Comparison of ENCODE assay signal across 20 cellular contexts in genomic region chr7:14806886-14807285, GRCh38.
A peak's percentile ranks its signal among the peaks of the same experiment; 100 is the strongest.
DNase-seq lines count a peak whose midpoint lies in the region; ATAC-seq and TF ChIP-seq lines count a peak whose summit lies in the region.
"Had no signal": no experiment of that assay in that cellular context is flagged by ENCODE, and none has a peak within 500 bp of the region (broad histone marks: within the 10 kb centered on the region; RNA-seq: fewer than 3 reads in every experiment).

No MANE protein-coding gene starts in this region.

- no peak for TF ChIP-seq CTCF in mesothelial cell of epicardium (IDR thresholded peaks at IDR 0.05; ENCODE audit: unreplicated experiment)

- intact Hi-C loops in activated CD4-positive, alpha-beta T cell treated with anti-CD3 and anti-CD28 coated beads for 36 hours (cut with DNase I, micrococcal nuclease) = no loop called here

- no peak overlapping the region for H3K4me3 Mint-ChIP-seq in mesothelial cell of epicardium
- H3K4me3 Mint-ChIP-seq in stimulated activated naive CD8-positive, alpha-beta T cell treated with anti-CD3 and anti-CD28 coated beads, Interleukin-15, amount 100 ng/mL, for 72 hours = no peak overlapping the region
- H3K4me3 Mint-ChIP-seq in activated CD4-positive, alpha-beta T cell treated with anti-CD3 and anti-CD28 coated beads for 36 hours = no peak overlapping the region
- H3K4me3 Mint-ChIP-seq: activated naive CD4-positive, alpha-beta T cell treated with anti-CD3 and anti-CD28 coated beads, Interleukin-2, amount 50 U/mL, for 24 hours; activated T-cell treated with anti-CD3 and anti-CD28 coated beads, Interleukin-2, amount 50 U/mL, for 4 hours; naive B cell had no signal

- no peaks in the 10 kb centered on the region for H3K36me3 Mint-ChIP-seq in mesothelial cell of epicardium
- H3K36me3 Mint-ChIP-seq in activated CD4-positive, alpha-beta T cell treated with anti-CD3 and anti-CD28 coated beads for 36 hours (ENCODE audit: low read depth) = no peaks in the 10 kb centered on the region
- H3K36me3 Mint-ChIP-seq: activated naive CD4-positive, alpha-beta T cell treated with anti-CD3 and anti-CD28 coated beads, Interleukin-2, amount 50 U/mL, for 24 hours; naive B cell had no signal

- DNase-seq in AG20443 (ENCODE audit: low spot score) = peak; percentile 24
- peak; percentile 22 for DNase-seq in M059J (ENCODE audit: low read depth)
- peak; percentile 47 for DNase-seq in dedifferentiated amniotic fluid mesenchymal stem cell (ENCODE audit: extremely low spot score)
- DNase-seq in mesothelial cell of epicardium (ENCODE audit: low spot score in 2 of 2, unreplicated experiment in 2 of 2) = no peak
- DNase-seq in HEK293T (ENCODE audit: extremely low spot score) = no peak
- DNase-seq in stimulated activated naive CD8-positive, alpha-beta T cell treated with anti-CD3 and anti-CD28 coated beads, Interleukin-15, amount 100 ng/mL, for 72 hours = no peak
- DNase-seq in activated CD4-positive, alpha-beta T cell treated with anti-CD3 and anti-CD28 coated beads for 36 hours = no peak
- DNase-seq: activated CD8-positive, alpha-beta memory T cell treated with anti-CD3 and anti-CD28 coated beads for 24 hours; activated T-cell treated with anti-CD3 and anti-CD28 coated beads, Interleukin-2, amount 50 U/mL, for 4 hours; colonic mucosa; DMS 273 treated with DMSO at 0.1 percent for 48 hours; hypothalamus; naive B cell; NCI-H1105 treated with DMSO at 0.1 percent for 48 hours; NCI-H2081 treated with DMSO at 0.1 percent for 48 hours; NCI-H510A; stimulated activated CD4-positive, alpha-beta T cell treated with anti-CD3 and anti-CD28 coated beads, Interleukin-15, amount 100 ng/mL, for 24 hours had no signal

- no peaks in the 10 kb centered on the region for H3K27me3 Mint-ChIP-seq in mesothelial cell of epicardium (ENCODE audit: low read depth)
- no peaks in the 10 kb centered on the region for H3K27me3 Mint-ChIP-seq in stimulated activated naive CD8-positive, alpha-beta T cell treated with anti-CD3 and anti-CD28 coated beads, Interleukin-15, amount 100 ng/mL, for 72 hours
- H3K27me3 Mint-ChIP-seq in activated CD4-positive, alpha-beta T cell treated with anti-CD3 and anti-CD28 coated beads for 36 hours = no peaks in the 10 kb centered on the region
- H3K27me3 Mint-ChIP-seq: activated naive CD4-positive, alpha-beta T cell treated with anti-CD3 and anti-CD28 coated beads, Interleukin-2, amount 50 U/mL, for 24 hours; naive B cell had no signal

- CTCF ChIA-PET in HEK293T (lab: Yijun Ruan, JAX) = interaction anchor here (0.9 kb wide), 1 partner anchor 53 kb away, joined by 5 read pairs; no protein-coding TSS in a partner anchor
- CTCF ChIA-PET in activated CD4-positive, alpha-beta T cell treated with anti-CD3 and anti-CD28 coated beads for 36 hours (lab: Charles Lee) = no interaction called here

- no peaks in the 10 kb centered on the region for H3K9me3 Mint-ChIP-seq in mesothelial cell of epicardium
- H3K9me3 Mint-ChIP-seq in stimulated activated naive CD8-positive, alpha-beta T cell treated with anti-CD3 and anti-CD28 coated beads, Interleukin-15, amount 100 ng/mL, for 72 hours = no peaks in the 10 kb centered on the region
- peaks cover 2% of the 10 kb centered on the region for H3K9me3 Mint-ChIP-seq in activated CD4-positive, alpha-beta T cell treated with anti-CD3 and anti-CD28 coated beads for 36 hours (ENCODE audit: low read depth)
- H3K9me3 Mint-ChIP-seq: activated naive CD4-positive, alpha-beta T cell treated with anti-CD3 and anti-CD28 coated beads, Interleukin-2, amount 50 U/mL, for 24 hours; activated T-cell treated with anti-CD3 and anti-CD28 coated beads, Interleukin-2, amount 50 U/mL, for 4 hours had no signal

- peaks cover 9% of the 10 kb centered on the region for H3K4me1 Mint-ChIP-seq in mesothelial cell of epicardium
- H3K4me1 Mint-ChIP-seq in stimulated activated naive CD8-positive, alpha-beta T cell treated with anti-CD3 and anti-CD28 coated beads, Interleukin-15, amount 100 ng/mL, for 72 hours = no peaks in the 10 kb centered on the region
- H3K4me1 Mint-ChIP-seq in activated CD4-positive, alpha-beta T cell treated with anti-CD3 and anti-CD28 coated beads for 36 hours = no peaks in the 10 kb centered on the region
- H3K4me1 Mint-ChIP-seq: activated naive CD4-positive, alpha-beta T cell treated with anti-CD3 and anti-CD28 coated beads, Interleukin-2, amount 50 U/mL, for 24 hours; naive B cell had no signal

- no peak for ATAC-seq in stimulated activated naive CD8-positive, alpha-beta T cell treated with anti-CD3 and anti-CD28 coated beads, Interleukin-15, amount 100 ng/mL, for 72 hours
- ATAC-seq in activated CD4-positive, alpha-beta T cell treated with anti-CD3 and anti-CD28 coated beads for 36 hours = no peak
- no peak for ATAC-seq in GM18517 (IDR thresholded peaks at IDR 0.05; ENCODE audit: unreplicated experiment)
- ATAC-seq: A549; activated T-cell treated with anti-CD3 and anti-CD28 coated beads, Interleukin-2, amount 50 U/mL, for 4 hours had no signal

- H3K27ac Mint-ChIP-seq in mesothelial cell of epicardium = peak overlapping the region; percentile 25
- H3K27ac Mint-ChIP-seq in stimulated activated naive CD8-positive, alpha-beta T cell treated with anti-CD3 and anti-CD28 coated beads, Interleukin-15, amount 100 ng/mL, for 72 hours = no peak overlapping the region
- H3K27ac Mint-ChIP-seq in activated CD4-positive, alpha-beta T cell treated with anti-CD3 and anti-CD28 coated beads for 36 hours = no peak overlapping the region
- H3K27ac Mint-ChIP-seq: activated naive CD4-positive, alpha-beta T cell treated with anti-CD3 and anti-CD28 coated beads, Interleukin-2, amount 50 U/mL, for 24 hours; naive B cell had no signal

- POLR2A ChIA-PET in HEK293T (lab: Yijun Ruan, JAX) = no interaction called here
- POLR2A ChIA-PET in activated CD4-positive, alpha-beta T cell treated with anti-CD3 and anti-CD28 coated beads for 36 hours (lab: Charles Lee) = no interaction called here

TF ChIP-seq in HEK293T, 16 proteins besides CTCF, POLR2A, EP300 and RAD21:
- no peak for TF ChIP-seq CTBP1 (IDR thresholded peaks at IDR 0.05; ENCODE audit: borderline replicate concordance)
- TF ChIP-seq ZNF384 (IDR thresholded peaks at IDR 0.05) = no peak
- no peak for TF ChIP-seq SUZ12 (IDR thresholded peaks at IDR 0.05)
- no peak for TF ChIP-seq LEF1 (IDR thresholded peaks at IDR 0.05; ENCODE audit: borderline replicate concordance)
- TF ChIP-seq ELF4 (IDR thresholded peaks at IDR 0.05) = no peak
- no peak for TF ChIP-seq ARNT (IDR thresholded peaks at IDR 0.05)
- TF ChIP-seq L3MBTL2 (conservative IDR thresholded peaks at IDR 0.05) = no peak
- TF ChIP-seq NFRKB (IDR thresholded peaks at IDR 0.05) = no peak
- no peak for TF ChIP-seq TARDBP (IDR thresholded peaks at IDR 0.05)
- no peak for TF ChIP-seq SP1 (IDR thresholded peaks at IDR 0.05)
- TF ChIP-seq FOXA1 (IDR thresholded peaks at IDR 0.05) = no peak
TF ChIP-seq in HEK293T: peak in this region for 0.

Comparison
In these comparisons a context has a peak if more than half of its experiments do, and no peak if none do; other contexts are left out.
1. DNase-seq: peak in AG20443 (single experiment), M059J (single experiment) and dedifferentiated amniotic fluid mesenchymal stem cell (single experiment); none in mesothelial cell of epicardium (0 of 2), HEK293T (single experiment), stimulated activated naive CD8-positive, alpha-beta T cell treated with anti-CD3 and anti-CD28 coated beads, Interleukin-15, amount 100 ng/mL, for 72 hours (0 of 2) and activated CD4-positive, alpha-beta T cell treated with anti-CD3 and anti-CD28 coated beads for 36 hours (single experiment).